9 cellular contexts compared by ENCODE assay signal in the genomic region with DNA sequence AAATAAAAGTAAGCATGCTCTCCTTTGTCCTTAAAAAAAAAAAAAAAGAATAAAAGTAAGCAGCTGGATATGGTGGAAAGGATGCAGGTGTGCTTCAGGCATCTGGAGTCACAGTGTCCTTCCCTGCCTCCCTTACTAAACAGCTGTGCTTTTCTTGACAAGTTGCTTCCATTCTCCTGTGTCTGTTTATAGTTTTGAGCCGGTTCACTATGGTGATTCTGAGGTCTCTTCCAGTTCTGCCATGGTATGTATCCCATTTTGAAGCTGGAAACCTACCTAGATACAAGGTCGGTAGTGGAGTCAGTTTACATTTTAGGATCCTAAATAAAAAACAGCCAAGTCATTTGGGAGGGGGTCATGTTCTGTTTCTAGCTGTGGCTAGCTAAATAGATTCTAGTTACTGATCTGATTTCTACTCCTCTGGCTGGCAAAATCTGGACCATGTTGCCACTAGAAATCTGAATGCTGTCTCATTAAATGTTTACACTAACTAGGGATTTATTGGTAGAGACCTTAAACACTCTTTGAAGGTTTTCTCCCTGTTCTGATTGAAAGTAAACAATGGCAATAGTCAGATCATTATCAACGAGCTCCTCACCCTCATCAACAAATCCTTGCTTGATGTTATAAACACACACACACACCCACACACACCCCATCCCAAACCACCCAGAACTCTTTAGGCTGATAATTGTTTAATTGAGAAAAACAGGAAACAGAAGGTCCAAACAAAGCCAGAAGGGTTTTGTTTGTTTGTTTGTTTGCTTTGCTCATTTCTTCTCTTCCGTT. TPM values are rescaled to one million over a fixed set of nuclear protein-coding genes. Genes with fewer than 3 reads are reported as not detected.
A peak's percentile ranks its signal among the peaks of the same experiment; 100 is the strongest.
DNase-seq lines count a peak whose midpoint lies in the region; ATAC-seq and TF ChIP-seq lines count a peak whose summit lies in the region.
"Had no signal": no experiment of that assay in that cellular context is flagged by ENCODE, and none has a peak within 500 bp of the region (broad histone marks: within the 10 kb centered on the region; RNA-seq: fewer than 3 reads in every experiment).

No MANE protein-coding gene starts in this region.

- peak overlapping the region; percentile 60 for H3K27ac Mint-ChIP-seq in memory B cell

- peak overlapping the region; percentile 41 to 70 for H3K27ac ChIP-seq in right atrium auricular region
- peak overlapping the region; percentile 75 for H3K27ac ChIP-seq in vagina

- no peak overlapping the region for H3K4me3 ChIP-seq in right atrium auricular region
- H3K4me3 ChIP-seq in astrocyte of the spinal cord (ENCODE audit: low read depth, low read length) = no peak overlapping the region
- H3K4me3 ChIP-seq in vagina = no peak overlapping the region

- no peaks in the 10 kb centered on the region for H3K9me3 ChIP-seq in right atrium auricular region
- H3K9me3 ChIP-seq in vagina = no peaks in the 10 kb centered on the region

- intact Hi-C loops in cardiac septum (cut with DNase I) = loop anchor here (5.0 kb wide), 1 partner anchor 72 kb away; no protein-coding TSS in a partner anchor
- intact Hi-C loops in vagina (cut with DNase I) = loop anchor here (10.0 kb wide), 1 partner anchor 79 kb away; no protein-coding TSS in a partner anchor

- no peak for TF ChIP-seq CTCF in right atrium auricular region (IDR thresholded peaks at IDR 0.05)
- TF ChIP-seq CTCF in astrocyte of the spinal cord (IDR thresholded peaks at IDR 0.05; ENCODE audit: low read depth, low read length) = no peak
- TF ChIP-seq CTCF in vagina (IDR thresholded peaks at IDR 0.05) = no peak
- no peak for TF ChIP-seq CTCF in GM13977 (IDR thresholded peaks at IDR 0.05; ENCODE audit: extremely low read depth, insufficient read depth, missing control alignments)

- H3K36me3 ChIP-seq in right atrium auricular region (no peaks in the 10 kb centered on the region), vagina (peaks cover 0 to 33% of the 10 kb centered on the region in 2 donors)

- TF ChIP-seq POLR2A in vagina (IDR thresholded peaks at IDR 0.05) = no peak

- peaks cover 4% of the 10 kb centered on the region for H3K9me3 Mint-ChIP-seq in memory B cell

- ATAC-seq in memory B cell (ENCODE audit: low read depth) = no peak

- no peaks in the 10 kb centered on the region for H3K27me3 Mint-ChIP-seq in memory B cell

- peaks cover 45% of the 10 kb centered on the region for H3K36me3 Mint-ChIP-seq in memory B cell

- in situ Hi-C loops in astrocyte of the spinal cord (cut with HindIII; ENCODE audit: low sequenced_read_pairs) = no loop called here
- in situ Hi-C loops in KBM-7 (cut with MboI; ENCODE audit: low pct_unique_long_range_greater_than_20kb, low sequenced_read_pairs) = no loop called here
- in situ Hi-C loops in GM13977 (cut with MboI; ENCODE audit: low pct_unique_long_range_greater_than_20kb, low sequenced_read_pairs, unreplicated experiment) = no loop called here

- H3K4me3 Mint-ChIP-seq in memory B cell = no peak overlapping the region

- H3K27me3 ChIP-seq in right atrium auricular region (no peaks in the 10 kb centered on the region), vagina (no peaks in the 10 kb centered on the region)

- DNase-seq in right atrium auricular region (ENCODE audit: low spot score) (no peak), cardiac septum (ENCODE audit: low spot score) (no peak), astrocyte of the spinal cord (ENCODE audit: low read depth, low spot score) (peak; percentile 34), memory B cell (ENCODE audit: low spot score in 2 of 2) (no peak), vagina (ENCODE audit: extremely low spot score in 2 of 2) (no peak), KBM-7 (no peak), SIG-M5 treated with dmso at 0.1 percent for 504 hours (lab: John Stamatoyannopoulos, UW; ENCODE audit: unreplicated experiment) (no peak), GM13977 (ENCODE audit: low spot score) (no peak)
- DNase-seq: PC-3 had no signal

- H3K4me1 Mint-ChIP-seq in memory B cell = peaks cover 47% of the 10 kb centered on the region

- H3K4me1 ChIP-seq in right atrium auricular region = peaks cover 0 to 39% of the 10 kb centered on the region in 2 donors
- H3K4me1 ChIP-seq in vagina = peaks cover 75% of the 10 kb centered on the region

RNA-seq across cellular contexts. Expression of gene TNFSF10, which starts 7.9 kb away (rescaled TPM):
- total RNA-seq in right atrium auricular region (10 to 100 TPM; 12.6 to 15.6 TPM), cardiac septum (13.0 TPM), vagina (92.8 TPM)
